ENCODE assay signal across 25 cellular contexts in the genomic region with DNA sequence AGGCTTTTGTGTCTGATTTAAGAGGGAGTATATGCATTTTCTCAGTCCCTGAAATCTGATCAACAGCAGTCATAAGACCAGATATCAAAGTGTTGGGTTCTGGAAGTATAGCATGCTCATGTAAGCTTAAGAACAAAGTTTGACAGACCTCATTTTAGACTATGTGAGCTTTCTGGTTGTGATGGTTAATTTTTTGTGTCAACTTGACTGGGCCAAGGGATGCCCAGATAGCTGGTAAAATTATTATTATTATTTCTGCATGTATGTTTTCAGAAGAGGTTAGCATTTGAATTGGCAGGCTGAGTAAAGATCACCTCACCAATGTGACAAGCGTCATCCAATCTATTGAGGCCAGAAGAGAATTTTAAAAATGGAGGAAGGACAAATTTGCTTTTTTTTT.
"Had no signal": no experiment of that assay in that cellular context is flagged by ENCODE, and none has a peak within 500 bp of the region (broad histone marks: within the 10 kb centered on the region; RNA-seq: fewer than 3 reads in every experiment).

No MANE protein-coding gene starts in this region.

- DNase-seq: colonic mucosa; cortex of kidney; dermis blood vessel endothelial cell; dorsolateral prefrontal cortex; effector CD4-positive, alpha-beta T cell; effector CD8-positive, alpha-beta T cell; effector memory CD4-positive, alpha-beta T cell; effector memory CD8-positive, alpha-beta T cell; endodermal cell; erythroblast; esophagus squamous epithelium; foreskin fibroblast; foreskin keratinocyte; foreskin melanocyte; gastrocnemius medialis; glutamatergic neuron; head of caudate nucleus; heart left ventricle; heart right ventricle had no signal

- H3K9me3 ChIP-seq: colonic mucosa, esophagus muscularis mucosa, esophagus squamous epithelium, gastrocnemius medialis, gastroesophageal sphincter had no signal

- H3K27ac Mint-ChIP-seq: dendritic cell treated with granulocyte-macrophage colony-stimulating factor and Interleukin-4, amounts not matched to agents 40 ng/mL and 50 ng/mL, for 4 days; effector memory CD8-positive, alpha-beta T cell; endodermal cell had no signal

- H3K4me1 ChIP-seq: colonic mucosa, esophagus squamous epithelium, gastrocnemius medialis had no signal

- H3K9me3 Mint-ChIP-seq: dendritic cell treated with granulocyte-macrophage colony-stimulating factor and Interleukin-4, amounts not matched to agents 40 ng/mL and 50 ng/mL, for 4 days; effector memory CD8-positive, alpha-beta T cell had no signal

- ATAC-seq: effector memory CD8-positive, alpha-beta T cell; esophagus mucosa; foreskin keratinocyte; gastrocnemius medialis; gastroesophageal sphincter; heart left ventricle; heart right ventricle had no signal

- H3K4me3 ChIP-seq: colonic mucosa, coronary artery, dorsolateral prefrontal cortex, esophagus muscularis mucosa, esophagus squamous epithelium, gastrocnemius medialis, gastroesophageal sphincter, heart left ventricle, heart right ventricle had no signal

- H3K27me3 ChIP-seq: colonic mucosa, dorsolateral prefrontal cortex, esophagus muscularis mucosa, esophagus squamous epithelium, foreskin keratinocyte, gastrocnemius medialis, gastroesophageal sphincter, heart left ventricle, heart right ventricle had no signal

- H3K36me3 ChIP-seq: colonic mucosa, esophagus muscularis mucosa, esophagus squamous epithelium, gastrocnemius medialis, gastroesophageal sphincter, heart left ventricle, heart right ventricle had no signal

- H3K4me3 Mint-ChIP-seq: dendritic cell treated with granulocyte-macrophage colony-stimulating factor and Interleukin-4, amounts not matched to agents 40 ng/mL and 50 ng/mL, for 4 days; effector memory CD8-positive, alpha-beta T cell; endodermal cell had no signal

- H3K27ac ChIP-seq: colonic mucosa, coronary artery, dorsolateral prefrontal cortex, epithelial cell of prostate, esophagus muscularis mucosa, esophagus squamous epithelium, foreskin keratinocyte, gastrocnemius medialis, gastroesophageal sphincter, heart left ventricle, heart right ventricle had no signal
